Comparison of ENCODE assay signal across 8 cellular contexts in genomic region chr12:109462868-109463692, GRCh38. TPM values are rescaled to one million over a fixed set of nuclear protein-coding genes. Genes with fewer than 3 reads are reported as not detected.
A peak's percentile ranks its signal among the peaks of the same experiment; 100 is the strongest.
DNase-seq lines count a peak whose midpoint lies in the region; ATAC-seq, FAIRE-seq and TF ChIP-seq lines count a peak whose summit lies in the region.

No MANE protein-coding gene starts in this region.

- H3K4me3 Mint-ChIP-seq in H9 = peak overlapping the region; percentile 5 to 51; a peak in 4 of 5 replicates

- H2AK5ac ChIP-seq in H9 (ENCODE audit: insufficient read length, low read length) (no peak overlapping the region), mesendoderm (ENCODE audit: low read length) (no peak overlapping the region)

- H3K56ac ChIP-seq in H9 (ENCODE audit: insufficient read length, low read depth, low read length) (no peak overlapping the region), mesendoderm (ENCODE audit: low read length) (peak overlapping the region; percentile 40)

- no peak overlapping the region for H2AFZ ChIP-seq in H9 (ENCODE audit: low read length)

- peaks cover 21% of the 10 kb centered on the region; the same call in 1 of the 2 replicates for H3K79me2 ChIP-seq in H9 (ENCODE audit: insufficient read depth, low read length)
- H3K79me2 ChIP-seq in mesendoderm (ENCODE audit: control insufficient read depth, insufficient read depth, low read length) = peaks cover 68% of the 10 kb centered on the region

- H2BK12ac ChIP-seq in H9 (ENCODE audit: insufficient read length, low read depth, low read length) = no peak overlapping the region

- POLR2A ChIA-PET in RWPE1 (lab: Yijun Ruan, JAX; ENCODE audit: low non-redundant PET) = no interaction called here

- no peaks in the 10 kb centered on the region for H3K23me2 ChIP-seq in H9 (ENCODE audit: insufficient read length, low read depth, low read length, poor library complexity, severe bottlenecking)

- peak; percentile 98 for FAIRE-seq in endometrium (lab: Jason Lieb, UNC)

- H3K36me3 ChIP-seq in mesendoderm (ENCODE audit: control insufficient read depth, insufficient read depth, low read length) (peaks cover 2% of the 10 kb centered on the region), upper lobe of right lung (peaks cover 47% of the 10 kb centered on the region)

- peaks cover 2% of the 10 kb centered on the region for H4K20me1 ChIP-seq in H9 (ENCODE audit: control insufficient read depth, insufficient read depth, insufficient read length)

- peaks cover 4 to 41% (median 24%) of the 10 kb centered on the region in 3 experiments; a peak in 6 of 7 replicates for H3K36me3 Mint-ChIP-seq in H9 (ENCODE audit: insufficient read depth in 1 of 3, low read depth in 3 of 3)

- H3K4me1 ChIP-seq in H9 (ENCODE audit: insufficient read depth, low read length) (peaks cover 38% of the 10 kb centered on the region), mesendoderm (ENCODE audit: control insufficient read depth, low read depth, low read length) (peaks cover 31% of the 10 kb centered on the region), upper lobe of right lung (peaks cover 99% of the 10 kb centered on the region)

- H3K4me3 ChIP-seq in mesendoderm (ENCODE audit: low read length) (no peak overlapping the region), upper lobe of right lung (peak overlapping the region; percentile 4)

- no peak overlapping the region for H2BK5ac ChIP-seq in H9 (ENCODE audit: insufficient read length, low read length)
- no peak overlapping the region for H2BK5ac ChIP-seq in mesendoderm (ENCODE audit: low read length)

- ATAC-seq in upper lobe of right lung (peak; percentile 59), HG02885 (IDR thresholded peaks at IDR 0.05; ENCODE audit: poor library complexity, unreplicated experiment) (no peak)

- DNase-seq in H9 (peak; percentile 70), RWPE1 (ENCODE audit: low spot score) (peak; percentile 85), mesendoderm (peak; percentile 74), upper lobe of right lung (peak; percentile 80), OCI-M1 (lab: John Stamatoyannopoulos, UW) (no peak), NCI-H524 (lab: John Stamatoyannopoulos, UW) (no peak)

- no peaks in the 10 kb centered on the region; a peak in 2 of 5 replicates for H3K9me3 Mint-ChIP-seq in H9

- no peak overlapping the region for H2BK120ac ChIP-seq in H9 (ENCODE audit: low read depth, low read length, poor library complexity, severe bottlenecking)
- H2BK120ac ChIP-seq in mesendoderm (ENCODE audit: low read depth, low read length) = no peak overlapping the region

- TF ChIP-seq CTCF in H9 (conservative IDR thresholded peaks at IDR 0.05) (no peak), RWPE1 (conservative IDR thresholded peaks at IDR 0.05; ENCODE audit: low read depth) (no peak), upper lobe of right lung (IDR thresholded peaks at IDR 0.05) (no peak)

- peak overlapping the region; percentile 16 for H3K9ac ChIP-seq in H9 (ENCODE audit: extremely low read depth, insufficient read length, low read length)
- H3K9ac ChIP-seq in mesendoderm (ENCODE audit: low read length) = peak overlapping the region; percentile 31

- H4K8ac ChIP-seq in H9 (replicated peaks; ENCODE audit: insufficient read length, low read depth, low read length) (no peak overlapping the region), mesendoderm (ENCODE audit: low read depth, low read length) (no peak overlapping the region)

- H3K14ac ChIP-seq in H9 (ENCODE audit: insufficient read depth, low read length) = peak overlapping the region; percentile 10

- CTCF ChIA-PET in RWPE1 (lab: Yijun Ruan, JAX) = interaction anchor here (0.5 to 1.8 kb wide), 6 partner anchors 23 to 568 kb away, joined by 3 to 9 read pairs (median 5); no protein-coding TSS in a partner anchor

- no peak overlapping the region for H4K91ac ChIP-seq in H9 (ENCODE audit: insufficient read length, low read depth, low read length)

- intact Hi-C loops in upper lobe of right lung (cut with DNase I) = no loop called here

- no peaks in the 10 kb centered on the region for H3K27me3 Mint-ChIP-seq in H9 (ENCODE audit: low read depth)

- H3K9me3 ChIP-seq in H9 (ENCODE audit: control insufficient read depth, low read depth, low read length) (no peaks in the 10 kb centered on the region), upper lobe of right lung (no peaks in the 10 kb centered on the region)

- H3K79me1 ChIP-seq in H9 (ENCODE audit: insufficient read depth, low read depth, low read length, poor library complexity, severe bottlenecking) (peaks cover 6% of the 10 kb centered on the region), mesendoderm (ENCODE audit: low read length) (peaks cover 49% of the 10 kb centered on the region)

- H3K4ac ChIP-seq in H9 (ENCODE audit: low read depth, low read length) (no peak overlapping the region), mesendoderm (ENCODE audit: low read depth, low read length) (no peak overlapping the region)

- no peaks in the 10 kb centered on the region for H3K27me3 ChIP-seq in H9 (ENCODE audit: insufficient read depth, low read length)
- no peaks in the 10 kb centered on the region for H3K27me3 ChIP-seq in mesendoderm (ENCODE audit: insufficient read depth, low read length, poor library complexity)
- H3K27me3 ChIP-seq in upper lobe of right lung = no peaks in the 10 kb centered on the region

- peak overlapping the region; percentile 68 to 96 (median 82) for H3K27ac Mint-ChIP-seq in H9

- H3K18ac ChIP-seq in H9 (ENCODE audit: insufficient read length, low read depth, low read length) = no peak overlapping the region
- H3K18ac ChIP-seq in mesendoderm (ENCODE audit: low read length) = no peak overlapping the region

- no peak overlapping the region for H3T11ph ChIP-seq in H9 (ENCODE audit: low read length)

- H4K5ac ChIP-seq in H9 (ENCODE audit: insufficient read length, low read depth, low read length) (no peak overlapping the region), mesendoderm (ENCODE audit: low read length) (no peak overlapping the region)

- no peak overlapping the region for H2BK20ac ChIP-seq in H9 (ENCODE audit: low read depth, low read length, poor library complexity, severe bottlenecking)

- H2BK15ac ChIP-seq in H9 (ENCODE audit: low read depth, low read length) (no peak overlapping the region), mesendoderm (replicated peaks; ENCODE audit: low read depth) (no peak overlapping the region)

- H3K4me2 ChIP-seq in H9 (ENCODE audit: insufficient read depth, insufficient read length, low read length) (peak overlapping the region; percentile 35), mesendoderm (ENCODE audit: low read length) (no peak overlapping the region)

- H3K27ac ChIP-seq in H9 (ENCODE audit: insufficient read length, low read depth, low read length) (peak overlapping the region; percentile 21), RWPE1 (peak overlapping the region; percentile 97), mesendoderm (ENCODE audit: low read depth, low read length) (peak overlapping the region; percentile 58), upper lobe of right lung (peak overlapping the region; percentile 93)

- no CpG with 5 or more reads among the region's 14 CpGs for WGBS in H9 (ENCODE audit: extremely low coverage, insufficient read length, low lambda C conversion rate)
- no CpG with 5 or more reads among the region's 14 CpGs for WGBS in mesendoderm (ENCODE audit: extremely low coverage, insufficient coverage, low lambda C conversion rate)

- H3K23ac ChIP-seq in H9 (ENCODE audit: insufficient read length, low read depth, low read length) (no peak overlapping the region), mesendoderm (ENCODE audit: low read length) (no peak overlapping the region)

- peaks cover 77 to 87% of the 10 kb centered on the region in 2 experiments for H3K4me1 Mint-ChIP-seq in H9

RNA-seq across cellular contexts. Expression of gene KCTD10, which starts 14.0 kb away (rescaled TPM):
- 67.1 and 71.3 TPM in 2 replicates for total RNA-seq in H9 (2021)
- 53.1 TPM for polyA plus RNA-seq in mesendoderm (2013, experiment 1 of 2)
- 49.7 TPM for polyA plus RNA-seq in mesendoderm (2013, experiment 2 of 2)
- 66.8 TPM for total RNA-seq in upper lobe of right lung

RNA-seq across cellular contexts. Expression of gene UBE3B, which starts 14.4 kb away (rescaled TPM):
- total RNA-seq in H9 (2021) = 23.6 and 24.2 TPM in 2 replicates
- polyA plus RNA-seq in mesendoderm (2013, experiment 1 of 2) = 13.1 TPM
- 13.5 TPM for polyA plus RNA-seq in mesendoderm (2013, experiment 2 of 2)
- 39.1 TPM for total RNA-seq in upper lobe of right lung

Comparison
In these comparisons a context has a peak if more than half of its experiments do, and no peak if none do; other contexts are left out.
1. DNase-seq: peak in H9 (single experiment), RWPE1 (single experiment), mesendoderm (single experiment) and upper lobe of right lung (single experiment); none in OCI-M1 (single experiment) and NCI-H524 (0 of 2).
2. H3K27ac ChIP-seq: peak in every context shown above with its lines; median percentile 97 in RWPE1; 93 in upper lobe of right lung; 58 in mesendoderm; 21 in H9.